In genomic region chr1:46675549-46676314, GRCh38 we compare ENCODE assay signal across 13 cellular contexts. TPM values are rescaled to one million over a fixed set of nuclear protein-coding genes. Genes with fewer than 3 reads are reported as not detected.
DNase-seq lines count a peak whose midpoint lies in the region; ATAC-seq, FAIRE-seq and TF ChIP-seq lines count a peak whose summit lies in the region.
"Had no signal": no experiment of that assay in that cellular context is flagged by ENCODE, and none has a peak within 500 bp of the region (broad histone marks: within the 10 kb centered on the region; RNA-seq: fewer than 3 reads in every experiment).

No MANE protein-coding gene starts in this region.

- TF ChIP-seq CTCF in endodermal cell (conservative IDR thresholded peaks at IDR 0.05) (no peak), heart right ventricle (IDR thresholded peaks at IDR 0.05) (no peak), esophagus squamous epithelium (IDR thresholded peaks at IDR 0.05) (no peak), D721Med (IDR thresholded peaks at IDR 0.05; ENCODE audit: insufficient read depth, missing control alignments) (no peak)

- no peak overlapping the region for H3K4me3 ChIP-seq in endodermal cell (ENCODE audit: low read length)
- no peak overlapping the region for H3K4me3 ChIP-seq in heart right ventricle
- no peak overlapping the region for H3K4me3 ChIP-seq in esophagus squamous epithelium
- H3K4me3 ChIP-seq: skin epidermis, thoracic aorta had no signal

- H3K36me3 ChIP-seq in endodermal cell (ENCODE audit: control insufficient read depth, insufficient read depth, low read length) (peaks cover 73% of the 10 kb centered on the region), heart right ventricle (peaks cover 0 to 82% (median 26%) of the 10 kb centered on the region in 9 donors), esophagus squamous epithelium (peaks cover 4 to 84% (median 14%) of the 10 kb centered on the region in 3 donors)

- FAIRE-seq in GM12891 (lab: Jason Lieb, UNC) (peak; percentile 64), D721Med (lab: Jason Lieb, UNC) (no peak)
- FAIRE-seq: TTC549 had no signal

- no peak overlapping the region for H3K9ac ChIP-seq in endodermal cell (ENCODE audit: extremely low read depth, low read length, poor library complexity, severe bottlenecking)

- H3K36me3 Mint-ChIP-seq in endodermal cell (ENCODE audit: low read depth), result peaks cover 50% of the 10 kb centered on the region

- TF ChIP-seq POLR2A in GM12891 (IDR thresholded peaks at IDR 0.05; ENCODE audit: low read depth, low read length), result no peak
- TF ChIP-seq POLR2A in esophagus squamous epithelium (IDR thresholded peaks at IDR 0.05), result no peak

- no peak overlapping the region for H3K27ac ChIP-seq in endodermal cell (ENCODE audit: low read depth, low read length)
- peak overlapping the region in 1 of 10 donors; percentile 76 for H3K27ac ChIP-seq in heart right ventricle
- H3K27ac ChIP-seq in esophagus squamous epithelium, result no peak overlapping the region
- H3K27ac ChIP-seq: thoracic aorta had no signal

- H3K4me1 Mint-ChIP-seq in endodermal cell, result peaks cover 13% of the 10 kb centered on the region

- no peaks in the 10 kb centered on the region for H3K27me3 ChIP-seq in endodermal cell (ENCODE audit: control insufficient read depth, insufficient read depth, low read length, poor library complexity, severe bottlenecking)
- no peaks in the 10 kb centered on the region for H3K27me3 ChIP-seq in heart right ventricle
- no peaks in the 10 kb centered on the region for H3K27me3 ChIP-seq in esophagus squamous epithelium

- H3K27ac Mint-ChIP-seq in endodermal cell, result peak overlapping the region; percentile 81

- intact Hi-C loops in heart right ventricle (cut with DNase I) (no loop called here), esophagus squamous epithelium (cut with DNase I) (no loop called here)

- H3K4me3 Mint-ChIP-seq in endodermal cell, result no peak overlapping the region

- no peak for DNase-seq in GM12891 (ENCODE audit: insufficient read length, low spot score)
- no peak for DNase-seq in endodermal cell
- DNase-seq in heart right ventricle, result no peak
- no peak for DNase-seq in esophagus squamous epithelium (lab: John Stamatoyannopoulos, UW)
- DNase-seq in NCI-H128 (lab: John Stamatoyannopoulos, UW; ENCODE audit: unreplicated experiment), result no peak
- no peak for DNase-seq in D721Med (ENCODE audit: insufficient read length, low spot score)
- DNase-seq: DMS 273 treated with DMSO at 0.1 percent for 48 hours, NCI-H510A had no signal

- 67 to 100% methylated on average over 1 of the region's 1 CpG for WGBS in endodermal cell (ENCODE audit: insufficient coverage in 1 of 2, insufficient read length in 1 of 2), 2 experiments
- WGBS in heart right ventricle, 2 donors, result 84 to 96% methylated on average over 1 of the region's 1 CpG
- WGBS in esophagus squamous epithelium, 2 donors, result 89 to 92% methylated on average over 1 of the region's 1 CpG

- H3K4me1 ChIP-seq in endodermal cell (ENCODE audit: control insufficient read depth, insufficient read depth, low read length), result peaks cover 4% of the 10 kb centered on the region
- peaks cover 0 to 10% (median 0%) of the 10 kb centered on the region in 9 donors for H3K4me1 ChIP-seq in heart right ventricle
- H3K4me1 ChIP-seq in esophagus squamous epithelium, result no peaks in the 10 kb centered on the region

- ATAC-seq in GM19468 (IDR thresholded peaks at IDR 0.05; ENCODE audit: extremely low read depth, unreplicated experiment) (peak; percentile 32), HG03460 (IDR thresholded peaks at IDR 0.05; ENCODE audit: unreplicated experiment) (peak; percentile 72), heart right ventricle (no peak)

- no peaks in the 10 kb centered on the region for H3K27me3 Mint-ChIP-seq in endodermal cell (ENCODE audit: insufficient read depth)

- H3K9me3 ChIP-seq in endodermal cell (ENCODE audit: control insufficient read depth, low read length) (no peaks in the 10 kb centered on the region), heart right ventricle (no peaks in the 10 kb centered on the region), esophagus squamous epithelium (no peaks in the 10 kb centered on the region)
- H3K9me3 ChIP-seq: thoracic aorta had no signal

- no peaks in the 10 kb centered on the region for H3K9me3 Mint-ChIP-seq in endodermal cell

TF ChIP-seq in GM12891, 5 proteins besides CTCF, POLR2A, EP300 and RAD21:
- no peak for TF ChIP-seq TAF1 (IDR thresholded peaks at IDR 0.05; ENCODE audit: low read depth, low read length)
- 0 out of 2 replicates have a peak, but pooled peaks have one; percentile 9 for TF ChIP-seq SPI1 (IDR thresholded peaks at IDR 0.05; ENCODE audit: low read depth, low read length)

RNA-seq across cellular contexts. Expression of gene TEX38, which starts 4.1 kb away (rescaled TPM):
- polyA plus RNA-seq in GM12891 (2012; ENCODE audit: low read depth, missing spikeins), result 0.13 TPM
- total RNA-seq in endodermal cell (under 1 TPM in 1 of 2 donors, not detected in 1; 0.55 TPM), heart right ventricle (not detected), esophagus squamous epithelium (not detected)
- not detected for polyA plus RNA-seq in endodermal cell (2013, experiment 1 of 2)
- polyA plus RNA-seq in endodermal cell (2013, experiment 2 of 2), result 0.37 TPM
- not detected for polyA plus RNA-seq in heart right ventricle
- total RNA-seq: thoracic aorta had no signal

RNA-seq across cellular contexts. Expression of gene ATPAF1, which starts 7.6 kb away (rescaled TPM):
- polyA plus RNA-seq in GM12891 (2012; ENCODE audit: low read depth, missing spikeins), result 44.1 TPM
- 10 to 100 TPM; 56.1 to 84.2 TPM for total RNA-seq in endodermal cell
- polyA plus RNA-seq in endodermal cell (2013, experiment 1 of 2), result 70.7 TPM
- polyA plus RNA-seq in endodermal cell (2013, experiment 2 of 2), result 67.8 TPM
- total RNA-seq in heart right ventricle, result 100 to 1,000 TPM; 157 to 271 (median 209) TPM
- 100 to 1,000 TPM in 1 of 2 donors, 10 to 100 TPM in 1; 80.5 to 196 TPM for polyA plus RNA-seq in heart right ventricle
- 10 to 100 TPM; 25.7 to 39.1 (median 32.8) TPM for total RNA-seq in esophagus squamous epithelium

RNA-seq across cellular contexts. Expression of gene EFCAB14, which starts 43.2 kb away (rescaled TPM):
- polyA plus RNA-seq in GM12891 (2012; ENCODE audit: low read depth, missing spikeins), result 21.0 TPM
- total RNA-seq in endodermal cell, result 10 to 100 TPM; 82.7 to 83.4 TPM
- polyA plus RNA-seq in endodermal cell (2013, experiment 1 of 2), result 40.8 TPM
- 37.3 TPM for polyA plus RNA-seq in endodermal cell (2013, experiment 2 of 2)
- total RNA-seq in heart right ventricle, result 10 to 100 TPM; 46.0 to 74.5 (median 63.2) TPM
- polyA plus RNA-seq in heart right ventricle, result 10 to 100 TPM; 11.0 to 19.9 TPM
- total RNA-seq in esophagus squamous epithelium, result 10 to 100 TPM; 68.7 to 98.8 (median 88.9) TPM

RNA-seq across cellular contexts. Expression of gene MOB3C, which starts 59.1 kb away (rescaled TPM):
- 7.2 TPM for polyA plus RNA-seq in GM12891 (2012; ENCODE audit: low read depth, missing spikeins)
- total RNA-seq in endodermal cell, result 1 to 10 TPM; 1.7 to 2.3 TPM
- polyA plus RNA-seq in endodermal cell (2013, experiment 1 of 2), result 2.8 TPM
- polyA plus RNA-seq in endodermal cell (2013, experiment 2 of 2), result 2.6 TPM
- total RNA-seq in heart right ventricle, result 10 to 100 TPM in 6 of 10 donors, 1 to 10 TPM in 4; 8.6 to 16.9 (median 12.2) TPM
- polyA plus RNA-seq in heart right ventricle, result 1 to 10 TPM; 7.9 to 9.6 TPM
- total RNA-seq in esophagus squamous epithelium, result 10 to 100 TPM; 12.0 to 29.3 (median 18.7) TPM

Comparison
In these comparisons a context has a peak if more than half of its experiments do, and no peak if none do; other contexts are left out.
1. ATAC-seq: peak in GM19468 (single experiment) and HG03460 (single experiment); none in heart right ventricle (0 of 8).